27 cellular contexts compared by ENCODE assay signal in genomic region chr15:101317473-101317872, GRCh38.
"Had no signal": no experiment of that assay in that cellular context is flagged by ENCODE, and none has a peak within 500 bp of the region (broad histone marks: within the 10 kb centered on the region; RNA-seq: fewer than 3 reads in every experiment).

No MANE protein-coding gene starts in this region.

- H3K27me3 ChIP-seq: pancreas, testis, thyroid gland, transverse colon, upper lobe of left lung, vagina had no signal

- H3K9me3 Mint-ChIP-seq: immature natural killer cell; mesothelial cell of epicardium; natural killer cell treated with Interleukin-12 subunit alpha and Interleukin-12 subunit beta and Interleukin-15 and Interleukin-18, amount 100 ng/mL, for 72 hours; stimulated activated naive B cell treated with anti-CD40 and anti-IgM and Interleukin-4, amounts not matched to agents 10 μg/mL and 1 μg/mL and 100 μg/mL, for 72 hours had no signal

- H3K4me3 Mint-ChIP-seq: immature natural killer cell; mesothelial cell of epicardium; naive thymus-derived CD4-positive, alpha-beta T cell; natural killer cell treated with Interleukin-12 subunit alpha and Interleukin-12 subunit beta and Interleukin-15 and Interleukin-18, amount 100 ng/mL, for 72 hours; stimulated activated naive B cell treated with anti-CD40 and anti-IgM and Interleukin-4, amounts not matched to agents 10 μg/mL and 1 μg/mL and 100 μg/mL, for 72 hours had no signal

- H3K4me1 Mint-ChIP-seq: mesothelial cell of epicardium had no signal

- H3K4me1 ChIP-seq: lower lobe of right lung, pancreas, prostate gland, stomach, thyroid gland, transverse colon, vagina had no signal

- H3K36me3 ChIP-seq: left lung, lower lobe of right lung, pancreas, prostate gland, thyroid gland, transverse colon, upper lobe of left lung, vagina had no signal

- H3K9me3 ChIP-seq: left lung, lower lobe of right lung, pancreas, prostate gland, stomach, testis, thyroid gland, transverse colon, upper lobe of left lung, vagina had no signal

- H3K27me3 Mint-ChIP-seq: natural killer cell treated with Interleukin-12 subunit alpha and Interleukin-12 subunit beta and Interleukin-15 and Interleukin-18, amount 100 ng/mL, for 72 hours had no signal

- H3K27ac Mint-ChIP-seq: mesothelial cell of epicardium; naive thymus-derived CD4-positive, alpha-beta T cell; stimulated activated naive B cell treated with anti-CD40 and anti-IgM and Interleukin-4, amounts not matched to agents 10 μg/mL and 1 μg/mL and 100 μg/mL, for 72 hours had no signal

- DNase-seq: hypothalamus; immature natural killer cell; kidney; left colon; left lung; lower lobe of right lung; mesenchymal stem cell; naive thymus-derived CD4-positive, alpha-beta T cell; pancreas; retina; right cardiac atrium; stimulated activated CD4-positive, alpha-beta T cell treated with anti-CD3 and anti-CD28 coated beads, Interleukin-12 subunit alpha, Interleukin-12 subunit beta, amount 100 ng/mL, for 4 hours; stimulated activated CD4-positive, alpha-beta T cell treated with anti-CD3 and anti-CD28 coated beads, Interleukin-15, amount 100 ng/mL, for 24 hours; stimulated activated CD4-positive, alpha-beta T cell treated with anti-CD3 and anti-CD28 coated beads, Interleukin-2, amount 100 ng/mL, for 24 hours; stimulated activated CD4-positive, alpha-beta T cell treated with anti-CD3 and anti-CD28 coated beads, Interleukin-4, amount 100 ng/mL, for 1 hour; stimulated activated naive B cell treated with anti-CD40 and anti-IgM and Interleukin-4, amounts not matched to agents 10 μg/mL and 1 μg/mL and 100 μg/mL, for 72 hours; stimulated activated naive CD8-positive, alpha-beta T cell treated with anti-CD3 and anti-CD28 coated beads, Interleukin-15, Interleukin-2, amounts not matched to agents 100 U/mL and 50 U/mL, for 24 hours; stomach; testis; thyroid gland; transverse colon had no signal

- H3K4me3 ChIP-seq: left lung, lower lobe of right lung, pancreas, prostate gland, skin epidermis, stomach, testis, thyroid gland, transverse colon, upper lobe of left lung, vagina had no signal

- H3K27ac ChIP-seq: left lung, lower lobe of right lung, pancreas, prostate gland, stomach, testis, thyroid gland, transverse colon, upper lobe of left lung, vagina had no signal

- H3K36me3 Mint-ChIP-seq: immature natural killer cell; mesothelial cell of epicardium; natural killer cell treated with Interleukin-12 subunit alpha and Interleukin-12 subunit beta and Interleukin-15 and Interleukin-18, amount 100 ng/mL, for 72 hours; stimulated activated naive B cell treated with anti-CD40 and anti-IgM and Interleukin-4, amounts not matched to agents 10 μg/mL and 1 μg/mL and 100 μg/mL, for 72 hours had no signal
